In genomic region chr1:23979387-23980005, GRCh38 we compare ENCODE assay signal across 8 cellular contexts. TPM values are rescaled to one million over a fixed set of nuclear protein-coding genes. Genes with fewer than 3 reads are reported as not detected.
DNase-seq lines count a peak whose midpoint lies in the region; ATAC-seq and TF ChIP-seq lines count a peak whose summit lies in the region.

No MANE protein-coding gene starts in this region.

- H3K27me3 ChIP-seq in heart right ventricle (no peaks in the 10 kb centered on the region), liver (ENCODE audit: control insufficient read depth in 4 of 4, insufficient read depth in 4 of 4, low read length in 3 of 4) (no peaks in the 10 kb centered on the region), upper lobe of left lung (no peaks in the 10 kb centered on the region)

- peak overlapping the region; percentile 64 to 96 (median 86) for H3K4me3 ChIP-seq in heart right ventricle
- H3K4me3 ChIP-seq in liver (ENCODE audit: low read depth in 1 of 3, low read length in 3 of 3) = peak overlapping the region; percentile 57 to 99 (median 96)
- peak overlapping the region; percentile 84 to 92 (median 86) for H3K4me3 ChIP-seq in upper lobe of left lung

- TF ChIP-seq POLR2A in upper lobe of left lung (IDR thresholded peaks at IDR 0.05) = no peak

- no peak for TF ChIP-seq CTCF in heart right ventricle (IDR thresholded peaks at IDR 0.05)
- no peak for TF ChIP-seq CTCF in liver (IDR thresholded peaks at IDR 0.05; ENCODE audit: low read depth, low read length, missing input control)
- TF ChIP-seq CTCF in upper lobe of left lung (IDR thresholded peaks at IDR 0.05) = no peak

- intact Hi-C loops in heart right ventricle (cut with DNase I) (loop anchor here (1.0 to 5.0 kb wide), 10 partner anchors 19 to 49 kb away; no protein-coding TSS in a partner anchor), Right ventricle myocardium superior (cut with DNase I) (loop anchor here (5.0 kb wide), 1 partner anchor 43 kb away; no protein-coding TSS in a partner anchor)

- 1% methylated on average over 29 of the region's 29 CpGs for WGBS in heart right ventricle, 2 donors
- under 1% methylated on average over 29 of the region's 29 CpGs for WGBS in liver
- 0 to 1% methylated on average over 21 to 29 of the region's 29 CpGs for WGBS in upper lobe of left lung, 2 donors

- no peak for DNase-seq in heart right ventricle
- DNase-seq in Right ventricle myocardium superior = no peak
- DNase-seq in upper lobe of left lung = no peak
- DNase-seq in NCI-H2029 (lab: John Stamatoyannopoulos, UW) = no peak
- no peak for DNase-seq in NCI-H1048 (lab: John Stamatoyannopoulos, UW)

- ATAC-seq in heart right ventricle = peak in 1 of 8 donors; percentile 17
- no peak for ATAC-seq in Right ventricle myocardium superior (ENCODE audit: poor library complexity)
- no peak for ATAC-seq in upper lobe of left lung (ENCODE audit: low FRiP score in 2 of 2)
- ATAC-seq in GM18498 (IDR thresholded peaks at IDR 0.05; ENCODE audit: unreplicated experiment) = no peak

- no peak for TF ChIP-seq RAD21 in liver (IDR thresholded peaks at IDR 0.05)

- peak overlapping the region; percentile 79 to 98 for H3K9ac ChIP-seq in liver (ENCODE audit: low read depth in 1 of 2, low read length in 2 of 2)

- H3K36me3 ChIP-seq in heart right ventricle = peaks cover 0 to 39% (median 4%) of the 10 kb centered on the region in 9 donors
- peaks cover 0 to 3% (median 1%) of the 10 kb centered on the region in 4 donors for H3K36me3 ChIP-seq in liver (ENCODE audit: control insufficient read depth in 4 of 4, insufficient read depth in 3 of 4, low read depth in 1 of 4, low read length in 3 of 4)
- peaks cover 0 to 16% (median 0%) of the 10 kb centered on the region in 4 donors for H3K36me3 ChIP-seq in upper lobe of left lung

- H3K27ac ChIP-seq in heart right ventricle (peak overlapping the region; percentile 63 to 99 (median 96)), angular gyrus (ENCODE audit: low read depth, low read length) (peak overlapping the region; percentile 93), liver (ENCODE audit: low read depth in 1 of 2, low read length in 2 of 2) (peak overlapping the region; percentile 79 to 99), upper lobe of left lung (peak overlapping the region; percentile 96 to 99 (median 97))

- TF ChIP-seq EP300 in upper lobe of left lung (IDR thresholded peaks at IDR 0.05) = no peak

- peaks cover 4 to 56% (median 50%) of the 10 kb centered on the region in 9 donors for H3K4me1 ChIP-seq in heart right ventricle
- peaks cover 4 to 34% (median 20%) of the 10 kb centered on the region in 4 donors for H3K4me1 ChIP-seq in liver (ENCODE audit: control insufficient read depth in 4 of 4, insufficient read depth in 4 of 4, low read length in 3 of 4)
- H3K4me1 ChIP-seq in upper lobe of left lung = peaks cover 39 to 55% (median 46%) of the 10 kb centered on the region in 4 donors

- no peaks in the 10 kb centered on the region for H3K9me3 ChIP-seq in heart right ventricle
- no peaks in the 10 kb centered on the region for H3K9me3 ChIP-seq in liver (ENCODE audit: control insufficient read depth in 4 of 4, low read length in 3 of 4)
- H3K9me3 ChIP-seq in upper lobe of left lung = no peaks in the 10 kb centered on the region

TF ChIP-seq in liver, 16 proteins besides CTCF, POLR2A, EP300 and RAD21:
- TF ChIP-seq GABPA (IDR thresholded peaks at IDR 0.05 in 1 of 2, conservative IDR thresholded peaks at IDR 0.05 in 1 of 2) (no peak), FOXA1 (IDR thresholded peaks at IDR 0.05) (no peak), SP1 (IDR thresholded peaks at IDR 0.05) (no peak), NR2F2 (IDR thresholded peaks at IDR 0.05) (no peak)
- TF ChIP-seq, protein P1, sequence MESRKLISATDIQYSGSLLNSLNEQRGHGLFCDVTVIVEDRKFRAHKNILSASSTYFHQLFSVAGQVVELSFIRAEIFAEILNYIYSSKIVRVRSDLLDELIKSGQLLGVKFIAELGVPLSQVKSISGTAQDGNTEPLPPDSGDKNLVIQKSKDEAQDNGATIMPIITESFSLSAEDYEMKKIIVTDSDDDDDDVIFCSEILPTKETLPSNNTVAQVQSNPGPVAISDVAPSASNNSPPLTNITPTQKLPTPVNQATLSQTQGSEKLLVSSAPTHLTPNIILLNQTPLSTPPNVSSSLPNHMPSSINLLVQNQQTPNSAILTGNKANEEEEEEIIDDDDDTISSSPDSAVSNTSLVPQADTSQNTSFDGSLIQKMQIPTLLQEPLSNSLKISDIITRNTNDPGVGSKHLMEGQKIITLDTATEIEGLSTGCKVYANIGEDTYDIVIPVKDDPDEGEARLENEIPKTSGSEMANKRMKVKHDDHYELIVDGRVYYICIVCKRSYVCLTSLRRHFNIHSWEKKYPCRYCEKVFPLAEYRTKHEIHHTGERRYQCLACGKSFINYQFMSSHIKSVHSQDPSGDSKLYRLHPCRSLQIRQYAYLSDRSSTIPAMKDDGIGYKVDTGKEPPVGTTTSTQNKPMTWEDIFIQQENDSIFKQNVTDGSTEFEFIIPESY (IDR thresholded peaks at IDR 0.05) = no peak

RNA-seq across cellular contexts. Expression of gene SRSF10, which starts 0.6 kb away (rescaled TPM):
- 10 to 100 TPM; 40.7 to 65.8 (median 52.8) TPM for total RNA-seq in heart right ventricle
- polyA plus RNA-seq in heart right ventricle = 10 to 100 TPM; 32.9 to 70.2 TPM
- 51.9 TPM for total RNA-seq in Right ventricle myocardium superior
- total RNA-seq in liver = 10 to 100 TPM; 58.8 to 77.5 TPM
- polyA plus RNA-seq in liver = 10 to 100 TPM; 29.9 to 68.7 TPM
- total RNA-seq in upper lobe of left lung = 100 to 1,000 TPM in 2 of 6 donors, 10 to 100 TPM in 4; 66.3 to 187 (median 88.7) TPM

RNA-seq across cellular contexts. Expression of gene PNRC2, which starts 19.9 kb away (rescaled TPM):
- total RNA-seq in heart right ventricle (100 to 1,000 TPM in 5 of 10 donors, 10 to 100 TPM in 5; 65.1 to 129 (median 93.8) TPM), Right ventricle myocardium superior (74.2 TPM), liver (10 to 100 TPM; 46.5 to 63.6 TPM), upper lobe of left lung (100 to 1,000 TPM; 101 to 892 (median 139) TPM)
- polyA plus RNA-seq in heart right ventricle (10 to 100 TPM; 58.4 to 60.6 TPM), liver (10 to 100 TPM; 24.9 to 26.0 TPM)
